Comparison of ENCODE assay signal across 11 cellular contexts in the genomic region with DNA sequence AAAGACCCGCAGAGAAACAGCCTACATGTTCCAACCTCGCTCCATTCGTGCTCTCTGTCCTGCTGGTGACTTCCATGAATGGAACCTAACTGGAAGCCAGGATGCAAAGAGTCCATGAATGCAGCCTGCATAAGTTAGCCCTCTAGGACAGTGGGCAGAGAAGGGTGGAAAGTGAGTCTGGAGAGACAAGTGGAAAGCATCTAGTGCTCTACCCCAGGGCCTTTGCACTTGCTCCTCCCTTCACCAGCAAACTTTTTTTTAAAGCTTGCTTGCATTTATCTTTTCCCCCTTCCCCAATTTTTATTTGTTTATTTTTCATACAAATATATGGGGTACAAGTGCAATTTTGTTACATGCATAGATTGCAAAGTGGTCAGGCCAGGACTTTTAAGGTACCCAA. TPM values are rescaled to one million over a fixed set of nuclear protein-coding genes. Genes with fewer than 3 reads are reported as not detected.
"Had no signal": no experiment of that assay in that cellular context is flagged by ENCODE, and none has a peak within 500 bp of the region (broad histone marks: within the 10 kb centered on the region; RNA-seq: fewer than 3 reads in every experiment).

No MANE protein-coding gene starts in this region.

- ATAC-seq: HepG2 had no signal

- H2AFZ ChIP-seq: GM23248 had no signal

- H3K27ac ChIP-seq: GM23248, HL-60 had no signal

- DNase-seq: GM23248, GOT3, H9, HCEC 1CT, HFFc6, KG1 had no signal

- H3K9ac ChIP-seq: GM23248 had no signal

- H3K4me3 ChIP-seq: GM23248 had no signal

- FAIRE-seq: H54, HepG2 had no signal

RNA-seq across cellular contexts. Expression of a gene that starts 7.9 kb away (rescaled TPM):
- total RNA-seq: GM23248, HFFc6 had no signal
- polyA plus RNA-seq: GM23248, IgD-negative memory B cell had no signal

RNA-seq across cellular contexts. Expression of a gene that starts 15.4 kb away (rescaled TPM):
- total RNA-seq: GM23248, H9, HepG2, HFFc6, HT1080 had no signal
- polyA plus RNA-seq: GM23248, IgD-negative memory B cell had no signal
